Comparison of ENCODE assay signal across 23 cellular contexts in the genomic region with DNA sequence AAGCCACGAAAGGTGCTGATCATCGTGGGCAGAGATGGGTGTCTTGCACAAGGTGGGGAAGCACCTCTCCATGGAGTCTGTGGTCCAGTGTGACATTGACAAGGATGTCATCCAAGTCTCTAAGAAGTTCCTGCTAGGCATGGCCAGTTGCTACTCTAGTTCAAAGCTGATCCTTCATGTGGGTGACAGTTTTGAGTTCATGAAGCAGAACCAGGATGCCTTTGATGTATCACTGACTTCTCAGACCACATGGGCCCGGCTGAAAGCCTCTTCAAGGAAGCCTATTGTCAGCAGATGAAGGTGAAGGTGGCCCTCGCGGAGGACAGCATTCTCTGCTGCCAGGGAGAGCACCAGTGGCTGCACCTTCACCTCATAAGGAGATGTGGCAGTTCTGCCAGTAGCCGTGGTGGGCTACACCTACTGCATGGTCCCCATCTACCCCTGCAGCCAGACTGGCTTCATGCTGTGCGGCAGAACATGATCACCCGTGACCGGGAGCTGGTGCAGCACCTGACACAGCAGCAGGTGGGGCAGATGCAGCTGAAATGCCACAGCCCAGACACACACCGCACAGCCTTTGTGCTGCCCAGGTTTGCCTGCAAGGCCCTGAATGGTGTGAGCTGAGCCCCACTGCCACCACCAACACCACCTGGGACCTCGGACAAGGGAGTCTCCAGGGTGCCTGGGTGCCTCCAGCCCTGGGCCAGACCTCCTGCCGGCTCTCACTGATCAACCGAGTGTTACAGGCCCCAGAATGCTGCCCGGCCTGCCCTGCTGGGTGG.
DNase-seq lines count a peak whose midpoint lies in the region; ATAC-seq and TF ChIP-seq lines count a peak whose summit lies in the region.
"Had no signal": no experiment of that assay in that cellular context is flagged by ENCODE, and none has a peak within 500 bp of the region (broad histone marks: within the 10 kb centered on the region; RNA-seq: fewer than 3 reads in every experiment).

No MANE protein-coding gene starts in this region.

- peaks cover 9 to 22% of the 10 kb centered on the region in 2 donors for H3K27me3 Mint-ChIP-seq in natural killer cell treated with Interleukin-12 subunit alpha and Interleukin-12 subunit beta and Interleukin-15 and Interleukin-18, amount 100 ng/mL, for 72 hours
- peaks cover 6 to 17% of the 10 kb centered on the region in 2 donors for H3K27me3 Mint-ChIP-seq in natural killer cell (ENCODE audit: low read depth in 2 of 2)
- H3K27me3 Mint-ChIP-seq in nephron (ENCODE audit: low read depth): no peaks in the 10 kb centered on the region

- TF ChIP-seq CTCF in natural killer cell (IDR thresholded peaks at IDR 0.05) (no peak), RWPE2 (IDR thresholded peaks at IDR 0.05; ENCODE audit: poor library complexity, severe bottlenecking) (no peak), nephron (IDR thresholded peaks at IDR 0.05; ENCODE audit: unreplicated experiment in 3 of 3) (no peak)

- H3K4me1 Mint-ChIP-seq in natural killer cell treated with Interleukin-12 subunit alpha and Interleukin-12 subunit beta and Interleukin-15 and Interleukin-18, amount 100 ng/mL, for 72 hours (ENCODE audit: low read depth in 2 of 2): no peaks in the 10 kb centered on the region
- H3K4me1 Mint-ChIP-seq in natural killer cell (no peaks in the 10 kb centered on the region), nephron (peaks cover 63% of the 10 kb centered on the region)
- H3K4me1 Mint-ChIP-seq: CD8-positive, alpha-beta memory T cell; T-cell had no signal

- no peak overlapping the region for H3K4me3 Mint-ChIP-seq in natural killer cell treated with Interleukin-12 subunit alpha and Interleukin-12 subunit beta and Interleukin-15 and Interleukin-18, amount 100 ng/mL, for 72 hours
- H3K4me3 Mint-ChIP-seq in natural killer cell (no peak overlapping the region), nephron (no peak overlapping the region)
- H3K4me3 Mint-ChIP-seq: CD8-positive, alpha-beta memory T cell; T-cell had no signal

- H3K9me3 Mint-ChIP-seq in natural killer cell treated with Interleukin-12 subunit alpha and Interleukin-12 subunit beta and Interleukin-15 and Interleukin-18, amount 100 ng/mL, for 72 hours: no peaks in the 10 kb centered on the region
- no peaks in the 10 kb centered on the region for H3K9me3 Mint-ChIP-seq in natural killer cell
- peaks cover 13% of the 10 kb centered on the region for H3K9me3 Mint-ChIP-seq in nephron
- H3K9me3 Mint-ChIP-seq: CD8-positive, alpha-beta memory T cell had no signal

- intact Hi-C loops in natural killer cell (cut with micrococcal nuclease): no loop called here

- no peaks in the 10 kb centered on the region for H3K9me3 ChIP-seq in RWPE2 (ENCODE audit: severe bottlenecking)
- H3K9me3 ChIP-seq in effector memory CD4-positive, alpha-beta T cell (ENCODE audit: control insufficient read depth, low read length): no peaks in the 10 kb centered on the region

- no peak overlapping the region for H3K27ac Mint-ChIP-seq in natural killer cell treated with Interleukin-12 subunit alpha and Interleukin-12 subunit beta and Interleukin-15 and Interleukin-18, amount 100 ng/mL, for 72 hours
- H3K27ac Mint-ChIP-seq in natural killer cell (no peak overlapping the region), nephron (peak overlapping the region in 2 of 3 experiments; percentile 16 to 81)
- H3K27ac Mint-ChIP-seq: CD8-positive, alpha-beta memory T cell; T-cell had no signal

- H3K36me3 Mint-ChIP-seq in natural killer cell treated with Interleukin-12 subunit alpha and Interleukin-12 subunit beta and Interleukin-15 and Interleukin-18, amount 100 ng/mL, for 72 hours: no peaks in the 10 kb centered on the region
- H3K36me3 Mint-ChIP-seq in natural killer cell (no peaks in the 10 kb centered on the region), nephron (ENCODE audit: low read depth) (peaks cover 4% of the 10 kb centered on the region)
- H3K36me3 Mint-ChIP-seq: CD8-positive, alpha-beta memory T cell; T-cell had no signal

- no peak overlapping the region for H3K27ac ChIP-seq in RWPE2 (ENCODE audit: poor library complexity, severe bottlenecking)
- no peak overlapping the region for H3K27ac ChIP-seq in effector memory CD4-positive, alpha-beta T cell (ENCODE audit: insufficient read depth, low read length, poor library complexity, severe bottlenecking)
- H3K27ac ChIP-seq: C4-2B had no signal

- no peaks in the 10 kb centered on the region for H3K36me3 ChIP-seq in RWPE2 (ENCODE audit: low read depth)
- H3K36me3 ChIP-seq in effector memory CD4-positive, alpha-beta T cell (ENCODE audit: control insufficient read depth, insufficient read depth, low read length): no peaks in the 10 kb centered on the region

- H3K4me3 ChIP-seq in RWPE2 (ENCODE audit: severe bottlenecking): no peak overlapping the region
- no peak overlapping the region for H3K4me3 ChIP-seq in effector memory CD4-positive, alpha-beta T cell (ENCODE audit: insufficient read depth, low read depth, low read length, poor library complexity, severe bottlenecking)

- H3K4me1 ChIP-seq in RWPE2 (ENCODE audit: insufficient read depth, poor library complexity, severe bottlenecking): no peaks in the 10 kb centered on the region
- H3K4me1 ChIP-seq in effector memory CD4-positive, alpha-beta T cell (ENCODE audit: control insufficient read depth, insufficient read depth, low read length, poor library complexity, severe bottlenecking): no peaks in the 10 kb centered on the region

- no peak for DNase-seq in natural killer cell treated with Interleukin-12 subunit alpha and Interleukin-12 subunit beta and Interleukin-15 and Interleukin-18, amount 100 ng/mL, for 72 hours (ENCODE audit: low spot score)
- DNase-seq in natural killer cell (no peak), RWPE2 (ENCODE audit: low spot score) (no peak), H4 (ENCODE audit: low spot score) (no peak), NCI-H2029 treated with DMSO at 0.1 percent for 48 hours (lab: John Stamatoyannopoulos, UW) (no peak), SKM-1 treated with dmso at 0.1 percent for 144 hours (lab: John Stamatoyannopoulos, UW; ENCODE audit: unreplicated experiment) (no peak)
- DNase-seq in effector memory CD4-positive, alpha-beta T cell: no peak
- DNase-seq: 8988T; Calu3; CD8-positive, alpha-beta memory T cell; DMS153; KBM-7; MM.1S; NCI-H1092; NCI-H1436; NCI-H187 treated with DMSO at 0.1 percent for 48 hours; NCI-H2227 treated with DMSO at 0.1 percent for 48 hours; NCI-H526; PC-3; T-cell had no signal

- H3K27me3 ChIP-seq in RWPE2 (ENCODE audit: insufficient read depth, poor library complexity, severe bottlenecking): no peaks in the 10 kb centered on the region
- H3K27me3 ChIP-seq in effector memory CD4-positive, alpha-beta T cell (replicated peaks; ENCODE audit: control insufficient read depth, insufficient read depth, low read length, poor library complexity, severe bottlenecking): no peaks in the 10 kb centered on the region

- peak; percentile 31 to 33 for ATAC-seq in natural killer cell treated with Interleukin-12 subunit alpha and Interleukin-12 subunit beta and Interleukin-15 and Interleukin-18, amount 100 ng/mL, for 72 hours
- no peak for ATAC-seq in natural killer cell
- peak; percentile 13; the same call in 1 of the 3 replicates for ATAC-seq in RWPE2 (ENCODE audit: low read depth)
- ATAC-seq: PC-3, SK-N-SH treated with all-trans-retinoic acid at 6 μM for 48 hours, T-cell had no signal

Comparison
In these comparisons a context has a peak if more than half of its experiments do, and no peak if none do; other contexts are left out.
1. ATAC-seq: peak in natural killer cell treated with Interleukin-12 subunit alpha and Interleukin-12 subunit beta and Interleukin-15 and Interleukin-18, amount 100 ng/mL, for 72 hours (2 of 2) and RWPE2 (single experiment); none in natural killer cell (0 of 3).
2. H3K27ac Mint-ChIP-seq: peak in nephron (2 of 3); none in natural killer cell treated with Interleukin-12 subunit alpha and Interleukin-12 subunit beta and Interleukin-15 and Interleukin-18, amount 100 ng/mL, for 72 hours (0 of 2) and natural killer cell (0 of 2).